Comparison of ENCODE assay signal across 14 cellular contexts in genomic region chr7:4204530-4205165, GRCh38.
A peak's percentile ranks its signal among the peaks of the same experiment; 100 is the strongest.
DNase-seq lines count a peak whose midpoint lies in the region; ATAC-seq, FAIRE-seq and TF ChIP-seq lines count a peak whose summit lies in the region.
"Had no signal": no experiment of that assay in that cellular context is flagged by ENCODE, and none has a peak within 500 bp of the region (broad histone marks: within the 10 kb centered on the region; RNA-seq: fewer than 3 reads in every experiment).

No MANE protein-coding gene starts in this region.

- TF ChIP-seq POLR2A in A549 (IDR thresholded peaks at IDR 0.05; ENCODE audit: low read length), result no peak; the same call in 1 of the 2 replicates
- TF ChIP-seq POLR2A in IMR-90 (IDR thresholded peaks at IDR 0.05; ENCODE audit: low read depth, low read length), result no peak

- no peak overlapping the region for H4K5ac ChIP-seq in IMR-90 (ENCODE audit: low read depth, low read length)

- no peak overlapping the region for H3K56ac ChIP-seq in IMR-90 (ENCODE audit: extremely low read depth, insufficient read depth, low read length)

- 51% methylated on average over 31 of the region's 32 CpGs for WGBS in A549 (ENCODE audit: missing lambda C conversion rate)
- WGBS in IMR-90 (ENCODE audit: extremely low coverage in 2 of 2, insufficient read length in 1 of 2), 2 experiments, result 38% methylated on average over 21 of the region's 32 CpGs; no CpG with 5 or more reads in 1 of the 2 experiments

- H3K4me3 Mint-ChIP-seq in dendritic cell treated with granulocyte-macrophage colony-stimulating factor and Interleukin-4, amounts not matched to agents 40 ng/mL and 50 ng/mL, for 4 days, result peak overlapping the region; percentile 73
- H3K4me3 Mint-ChIP-seq in progenitor cell of endocrine pancreas (ENCODE audit: low read depth), result peak overlapping the region; percentile 75

- H3K4me1 ChIP-seq in A549 (no peaks in the 10 kb centered on the region), IMR-90 (ENCODE audit: control insufficient read depth, insufficient read depth, low read length) (no peaks in the 10 kb centered on the region)
- H3K4me1 ChIP-seq: breast epithelium, transverse colon had no signal

- H3K27me3 ChIP-seq in IMR-90 (ENCODE audit: control insufficient read depth, insufficient read depth, low read length), result no peaks in the 10 kb centered on the region
- H3K27me3 ChIP-seq: breast epithelium, transverse colon had no signal

- no peak overlapping the region for H2AK5ac ChIP-seq in IMR-90 (ENCODE audit: low read depth, low read length)

- H3K4me2 ChIP-seq in A549 (peak overlapping the region; percentile 52), IMR-90 (ENCODE audit: low read depth, low read length) (no peak overlapping the region)

- no peaks in the 10 kb centered on the region for H3K79me1 ChIP-seq in IMR-90 (ENCODE audit: low read depth in 1 of 2, low read length in 2 of 2)

- no peak for FAIRE-seq in A549 (lab: Jason Lieb, UNC)
- FAIRE-seq: HTR-8/SVneo had no signal

- H3K14ac ChIP-seq in IMR-90 (replicated peaks; ENCODE audit: low read depth, low read length), result no peak overlapping the region

- peak overlapping the region; percentile 3 for H3K27ac Mint-ChIP-seq in dendritic cell treated with granulocyte-macrophage colony-stimulating factor and Interleukin-4, amounts not matched to agents 40 ng/mL and 50 ng/mL, for 4 days
- H3K27ac Mint-ChIP-seq in progenitor cell of endocrine pancreas, result peak overlapping the region; percentile 55

- no peak for TF ChIP-seq EP300 in A549 (IDR thresholded peaks at IDR 0.05)

- no peak overlapping the region for H4K8ac ChIP-seq in IMR-90 (ENCODE audit: low read depth in 2 of 2, low read length in 2 of 2)

- intact Hi-C loops in IMR-90 (cut with micrococcal nuclease), result no loop called here
- intact Hi-C loops in dendritic cell treated with granulocyte-macrophage colony-stimulating factor and Interleukin-4, amounts not matched to agents 40 ng/mL and 50 ng/mL, for 4 days (cut with micrococcal nuclease), result no loop called here

- H2BK5ac ChIP-seq in IMR-90 (ENCODE audit: low read depth, low read length, poor library complexity, severe bottlenecking), result no peak overlapping the region

- no peak overlapping the region for H3K4ac ChIP-seq in IMR-90 (ENCODE audit: low read depth, low read length)

- no peak overlapping the region for H4K91ac ChIP-seq in IMR-90 (ENCODE audit: insufficient read depth, low read depth, low read length)

- H2BK15ac ChIP-seq in IMR-90 (ENCODE audit: low read depth, low read length), result no peak overlapping the region

- BruUV-seq in IMR-90 (replicated peaks; lab: Mats Ljungman, UMichigan), result no TSS peak

- H2AK9ac ChIP-seq in IMR-90 (replicated peaks; ENCODE audit: low read depth, low read length, poor library complexity), result peak overlapping the region; percentile 28

- peak overlapping the region; percentile 30; the same call in 1 of the 3 replicates for H3K4me3 ChIP-seq in A549
- H3K4me3 ChIP-seq in IMR-90 (ENCODE audit: insufficient read depth, low read depth, low read length), result no peak overlapping the region
- H3K4me3 ChIP-seq: breast epithelium, transverse colon had no signal

- H3K18ac ChIP-seq in IMR-90 (ENCODE audit: low read depth, low read length), result no peak overlapping the region

- no peak overlapping the region for H2AFZ ChIP-seq in IMR-90 (replicated peaks; ENCODE audit: low read length, poor library complexity)

- DNase-seq in A549 (ENCODE audit: low read depth in 1 of 2, low spot score in 1 of 2), result peak in 1 of 2 experiments; percentile 18
- no peak for DNase-seq in IMR-90
- DNase-seq in progenitor cell of endocrine pancreas (ENCODE audit: low spot score, unreplicated experiment), result no peak
- DNase-seq in NOMO-1 treated with dmso at 0.1 percent for 144 hours (lab: John Stamatoyannopoulos, UW; ENCODE audit: unreplicated experiment), result no peak
- DNase-seq in NCI-H128 (lab: John Stamatoyannopoulos, UW; ENCODE audit: unreplicated experiment), result no peak
- DNase-seq: GDM1, NCI-H1105 treated with DMSO at 0.1 percent for 48 hours, nucleus accumbens, transverse colon had no signal

- H3K9me3 Mint-ChIP-seq in dendritic cell treated with granulocyte-macrophage colony-stimulating factor and Interleukin-4, amounts not matched to agents 40 ng/mL and 50 ng/mL, for 4 days, result no peaks in the 10 kb centered on the region
- H3K9me3 Mint-ChIP-seq in progenitor cell of endocrine pancreas (ENCODE audit: low read depth), result no peaks in the 10 kb centered on the region

- no peak overlapping the region for H2BK20ac ChIP-seq in IMR-90 (ENCODE audit: low read depth, low read length)

- no peak overlapping the region for H3K9ac ChIP-seq in IMR-90 (ENCODE audit: low read depth, low read length)

- H3K4me1 Mint-ChIP-seq in dendritic cell treated with granulocyte-macrophage colony-stimulating factor and Interleukin-4, amounts not matched to agents 40 ng/mL and 50 ng/mL, for 4 days (ENCODE audit: low read depth), result peaks cover 6% of the 10 kb centered on the region
- H3K4me1 Mint-ChIP-seq in progenitor cell of endocrine pancreas (ENCODE audit: low read depth), result peaks cover 3% of the 10 kb centered on the region

- H3K27ac ChIP-seq in A549 (peak overlapping the region in 1 of 2 experiments; percentile 53; a peak in 2 of 6 replicates), IMR-90 (ENCODE audit: insufficient read depth, low read length) (no peak overlapping the region)
- H3K27ac ChIP-seq: breast epithelium, transverse colon had no signal

- TF ChIP-seq RAD21 in A549 (conservative IDR thresholded peaks at IDR 0.05 in 1 of 2, IDR thresholded peaks at IDR 0.05 in 1 of 2) (no peak), IMR-90 (IDR thresholded peaks at IDR 0.05; ENCODE audit: low read length) (no peak)

- H2BK120ac ChIP-seq in IMR-90 (ENCODE audit: low read depth, low read length), result no peak overlapping the region

- dilution Hi-C loops in IMR-90 (cut with HindIII; ENCODE audit: low sequenced_read_pairs, unreplicated experiment), result no loop called here

- H3K9me1 ChIP-seq in IMR-90 (ENCODE audit: insufficient read depth, low read length), result no peaks in the 10 kb centered on the region

- CTCF ChIA-PET in A549 (lab: Yijun Ruan, JAX) (interaction anchor here (1.6 kb wide), 1 partner anchor 15 kb away, joined by 5 read pairs; no protein-coding TSS in a partner anchor), IMR-90 (lab: Yijun Ruan, JAX) (no interaction called here)

- peaks cover 1% of the 10 kb centered on the region for H3K27me3 Mint-ChIP-seq in dendritic cell treated with granulocyte-macrophage colony-stimulating factor and Interleukin-4, amounts not matched to agents 40 ng/mL and 50 ng/mL, for 4 days
- H3K27me3 Mint-ChIP-seq in progenitor cell of endocrine pancreas, result no peaks in the 10 kb centered on the region

- ATAC-seq in A549 (peak; percentile 73 to 85), IMR-90 (ENCODE audit: low read depth) (no peak), HG03097 (IDR thresholded peaks at IDR 0.05; ENCODE audit: low FRiP score, unreplicated experiment) (no peak), GM18861 (IDR thresholded peaks at IDR 0.05; ENCODE audit: unreplicated experiment) (no peak)

- TF ChIP-seq CTCF in A549 (IDR thresholded peaks at IDR 0.05) (no peak), IMR-90 (conservative IDR thresholded peaks at IDR 0.05; ENCODE audit: low read depth, low read length) (no peak), progenitor cell of endocrine pancreas (IDR thresholded peaks at IDR 0.05; ENCODE audit: unreplicated experiment) (no peak)

- H3K36me3 ChIP-seq in IMR-90 (ENCODE audit: control insufficient read depth, insufficient read depth, low read length), result no peaks in the 10 kb centered on the region
- H3K36me3 ChIP-seq: breast epithelium, transverse colon had no signal

- no peaks in the 10 kb centered on the region for H3K36me3 Mint-ChIP-seq in dendritic cell treated with granulocyte-macrophage colony-stimulating factor and Interleukin-4, amounts not matched to agents 40 ng/mL and 50 ng/mL, for 4 days (ENCODE audit: low read depth)
- H3K36me3 Mint-ChIP-seq in progenitor cell of endocrine pancreas (ENCODE audit: insufficient read depth), result peaks cover 4% of the 10 kb centered on the region

- POLR2A ChIA-PET in A549 (lab: Yijun Ruan, JAX), result no interaction called here
- POLR2A ChIA-PET in IMR-90 (lab: Charles Lee; ENCODE audit: unreplicated experiment), result no interaction called here

- in situ Hi-C loops in IMR-90 (cut with MboI; ENCODE audit: low sequenced_read_pairs), result no loop called here

- H3K23ac ChIP-seq in IMR-90 (ENCODE audit: low read depth, low read length), result no peak overlapping the region

- no peaks in the 10 kb centered on the region for H3K9me3 ChIP-seq in A549
- peaks cover 37% of the 10 kb centered on the region for H3K9me3 ChIP-seq in IMR-90 (ENCODE audit: control insufficient read depth, insufficient read depth, low read length)
- H3K9me3 ChIP-seq: breast epithelium, transverse colon had no signal

- no peaks in the 10 kb centered on the region for H4K20me1 ChIP-seq in IMR-90 (ENCODE audit: insufficient read depth, low read length)

TF ChIP-seq in A549, 52 proteins besides CTCF, POLR2A, EP300 and RAD21 (continues in another document):
- no peak for TF ChIP-seq E2F6 (IDR thresholded peaks at IDR 0.05; ENCODE audit: borderline replicate concordance, low read depth)
- TF ChIP-seq BHLHE40 (IDR thresholded peaks at IDR 0.05; ENCODE audit: low read depth, low read length), result no peak

TF ChIP-seq in IMR-90, 13 proteins besides CTCF, POLR2A, EP300 and RAD21 (continues in another document):
- TF ChIP-seq CEBPB (IDR thresholded peaks at IDR 0.05; ENCODE audit: low read depth, low read length) (no peak), CHD1 (IDR thresholded peaks at IDR 0.05; ENCODE audit: low read depth, low read length) (no peak), FOS (IDR thresholded peaks at IDR 0.05; ENCODE audit: low read depth, low read length) (no peak), ELK1 (IDR thresholded peaks at IDR 0.05; ENCODE audit: borderline replicate concordance, low read depth, low read length) (no peak), MAFK (IDR thresholded peaks at IDR 0.05; ENCODE audit: low read depth, low read length) (no peak), NFE2L2 (IDR thresholded peaks at IDR 0.05; ENCODE audit: low read depth, low read length) (no peak), MAZ (IDR thresholded peaks at IDR 0.05; ENCODE audit: borderline replicate concordance, low read depth, low read length) (no peak), MXI1 (IDR thresholded peaks at IDR 0.05; ENCODE audit: borderline replicate concordance, low read depth, low read length) (no peak), BHLHE40 (IDR thresholded peaks at IDR 0.05; ENCODE audit: low read depth, low read length) (no peak), RFX5 (IDR thresholded peaks at IDR 0.05; ENCODE audit: low read depth, low read length) (no peak)

Comparison
In these comparisons a context has a peak if more than half of its experiments do, and no peak if none do; other contexts are left out.
1. ATAC-seq: peak in A549 (2 of 2); none in IMR-90 (single experiment), HG03097 (single experiment) and GM18861 (single experiment).